13 cellular contexts compared by ENCODE assay signal in genomic region chr1:3869751-3870301, GRCh38. TPM values are rescaled to one million over a fixed set of nuclear protein-coding genes. Genes with fewer than 3 reads are reported as not detected.
DNase-seq lines count a peak whose midpoint lies in the region; ATAC-seq and TF ChIP-seq lines count a peak whose summit lies in the region.
"Had no signal": no experiment of that assay in that cellular context is flagged by ENCODE, and none has a peak within 500 bp of the region (broad histone marks: within the 10 kb centered on the region; RNA-seq: fewer than 3 reads in every experiment).

No MANE protein-coding gene starts in this region.

- peak; percentile 6 for DNase-seq in COR-L47 (lab: John Stamatoyannopoulos, UW)
- DNase-seq in Karpas-422, result peak; percentile 46
- peak; percentile 55 for DNase-seq in amniotic epithelial cell (ENCODE audit: low read depth)
- DNase-seq in left lobe of liver (ENCODE audit: low spot score), result peak; percentile 63
- DNase-seq in stomach, result no peak
- no peak for DNase-seq in glomerular visceral epithelial cell (ENCODE audit: extremely low spot score)
- no peak for DNase-seq in NCI-H2081 (lab: John Stamatoyannopoulos, UW)
- no peak for DNase-seq in 8988T
- DNase-seq: activated CD4-positive, alpha-beta T cell treated with anti-CD3 and anti-CD28 coated beads for 4 hours; NCI-H1092; stimulated activated CD4-positive, alpha-beta T cell treated with anti-CD3 and anti-CD28 coated beads, Interleukin-1b, Interleukin-23, amount 100 ng/mL, for 48 hours; stimulated activated naive CD4-positive, alpha-beta T cell treated with Interleukin-2 at 50 U/mL for 16 hours had no signal

- ATAC-seq in left lobe of liver, result peak; percentile 93
- ATAC-seq: activated T-helper 17 cell treated with anti-CD3 and anti-CD28 coated beads, Interleukin-2, amount 50 U/mL, for 72 hours had no signal

- H3K9me3 ChIP-seq in Karpas-422 (ENCODE audit: low read length), result no peaks in the 10 kb centered on the region
- H3K9me3 ChIP-seq in stomach, result no peaks in the 10 kb centered on the region

- 67 to 89% (median 76%) methylated on average over 3 to 18 of the region's 18 CpGs for WGBS in stomach, 5 donors

- H3K27me3 ChIP-seq in Karpas-422 (ENCODE audit: low read length), result no peaks in the 10 kb centered on the region
- H3K27me3 ChIP-seq in stomach, result no peaks in the 10 kb centered on the region

- H3K36me3 ChIP-seq in Karpas-422 (ENCODE audit: insufficient read depth, low read length), result peaks cover 8% of the 10 kb centered on the region
- peaks cover 41 to 92% (median 89%) of the 10 kb centered on the region in 4 donors for H3K36me3 ChIP-seq in stomach

- no peak overlapping the region for H3K9ac ChIP-seq in Karpas-422 (ENCODE audit: low read length)

- TF ChIP-seq EP300 in stomach (IDR thresholded peaks at IDR 0.05), result no peak

- H2AFZ ChIP-seq in Karpas-422 (ENCODE audit: low read length), result no peak overlapping the region

- H3K27ac ChIP-seq in Karpas-422 (ENCODE audit: low read length) (no peak overlapping the region), stomach (no peak overlapping the region)

- H3K4me3 ChIP-seq in Karpas-422 (ENCODE audit: low read length) (no peak overlapping the region), stomach (no peak overlapping the region)

- 0 out of 2 replicates have a peak, but pooled peaks cover 4% of the 10 kb centered on the region for H3K79me2 ChIP-seq in Karpas-422 (ENCODE audit: low read length)

- H3K4me1 ChIP-seq in Karpas-422 (ENCODE audit: low read length) (no peaks in the 10 kb centered on the region), stomach (peaks cover 0 to 6% (median 0%) of the 10 kb centered on the region in 4 donors)

- no peak for TF ChIP-seq CTCF in stomach (IDR thresholded peaks at IDR 0.05)

- no peaks in the 10 kb centered on the region for H3K9me2 ChIP-seq in Karpas-422 (replicated peaks; ENCODE audit: insufficient read depth, low read length)

- TF ChIP-seq POLR2A in stomach (IDR thresholded peaks at IDR 0.05), result no peak

- intact Hi-C loops in stomach (cut with DNase I; ENCODE audit: low total_unique reads), result no loop called here

- H4K20me1 ChIP-seq in Karpas-422 (ENCODE audit: insufficient read depth, low read depth, low read length), result no peaks in the 10 kb centered on the region

- H3K4me2 ChIP-seq in Karpas-422 (ENCODE audit: low read depth, low read length, poor library complexity, severe bottlenecking), result no peak overlapping the region

RNA-seq across cellular contexts. Expression of gene DFFB, which starts 12.6 kb away (rescaled TPM):
- total RNA-seq in Karpas-422 (2014; rRNA removed; shearing (Covaris generic); ENCODE audit: low replicate concordance), result 11.9 and 15.2 TPM in 2 replicates
- total RNA-seq in left lobe of liver, result 3.1 TPM
- 1 to 10 TPM; 1.2 to 9.3 (median 5.0) TPM for total RNA-seq in stomach
- 1 to 10 TPM; 3.7 to 5.2 (median 4.6) TPM for polyA plus RNA-seq in stomach

RNA-seq across cellular contexts. Expression of gene CEP104, which starts 12.8 kb away (rescaled TPM):
- 19.9 and 90.0 TPM in 2 replicates for total RNA-seq in Karpas-422 (2014; rRNA removed; shearing (Covaris generic); ENCODE audit: low replicate concordance)
- total RNA-seq in left lobe of liver (27.5 TPM), stomach (100 to 1,000 TPM in 1 of 5 donors, 10 to 100 TPM in 4; 26.6 to 128 (median 35.5) TPM)
- polyA plus RNA-seq in stomach, result 10 to 100 TPM in 1 of 3 donors, 1 to 10 TPM in 2; 7.0 to 11.7 (median 9.6) TPM

RNA-seq across cellular contexts. Expression of gene C1orf174, which starts 30.2 kb away (rescaled TPM):
- 17.4 and 25.5 TPM in 2 replicates for total RNA-seq in Karpas-422 (2014; rRNA removed; shearing (Covaris generic); ENCODE audit: low replicate concordance)
- 11.0 TPM for total RNA-seq in left lobe of liver
- 100 to 1,000 TPM in 1 of 5 donors, 10 to 100 TPM in 4; 17.3 to 124 (median 28.7) TPM for total RNA-seq in stomach
- 10 to 100 TPM; 13.1 to 18.6 (median 13.5) TPM for polyA plus RNA-seq in stomach

Comparison
In these comparisons a context has a peak if more than half of its experiments do, and no peak if none do; other contexts are left out.
1. DNase-seq: peak in COR-L47 (single experiment), Karpas-422 (single experiment), amniotic epithelial cell (single experiment) and left lobe of liver (single experiment); none in stomach (single experiment), glomerular visceral epithelial cell (single experiment), NCI-H2081 (0 of 2) and 8988T (single experiment).